9 cellular contexts compared by ENCODE assay signal in genomic region chr11:111937859-111938258, GRCh38. TPM values are rescaled to one million over a fixed set of nuclear protein-coding genes. Genes with fewer than 3 reads are reported as not detected.
DNase-seq lines count a peak whose midpoint lies in the region; ATAC-seq, FAIRE-seq and TF ChIP-seq lines count a peak whose summit lies in the region.
"Had no signal": no experiment of that assay in that cellular context is flagged by ENCODE, and none has a peak within 500 bp of the region (broad histone marks: within the 10 kb centered on the region; RNA-seq: fewer than 3 reads in every experiment).

No MANE protein-coding gene starts in this region.

- H3K9me3 ChIP-seq in ascending aorta (no peaks in the 10 kb centered on the region), right lobe of liver (no peaks in the 10 kb centered on the region), thyroid gland (no peaks in the 10 kb centered on the region)

- no peak for TF ChIP-seq CTCF in ascending aorta (IDR thresholded peaks at IDR 0.05)
- TF ChIP-seq CTCF in right lobe of liver (IDR thresholded peaks at IDR 0.05) = no peak
- TF ChIP-seq CTCF in thyroid gland (IDR thresholded peaks at IDR 0.05) = no peak

- TF ChIP-seq POLR2A in right lobe of liver (IDR thresholded peaks at IDR 0.05) (no peak), thyroid gland (IDR thresholded peaks at IDR 0.05) (no peak)

- H3K4me1 ChIP-seq in ascending aorta = peaks cover 6 to 22% of the 10 kb centered on the region in 2 donors
- H3K4me1 ChIP-seq in right lobe of liver = peaks cover 0 to 53% (median 17%) of the 10 kb centered on the region in 4 donors
- peaks cover 24 to 43% of the 10 kb centered on the region in 2 donors for H3K4me1 ChIP-seq in thyroid gland

- H3K27me3 ChIP-seq in ascending aorta = no peaks in the 10 kb centered on the region
- no peaks in the 10 kb centered on the region for H3K27me3 ChIP-seq in right lobe of liver
- no peaks in the 10 kb centered on the region for H3K27me3 ChIP-seq in thyroid gland

- no peaks in the 10 kb centered on the region for H3K9me3 Mint-ChIP-seq in T-helper 2 cell treated with Interferon-gamma antibody and Interleukin-4, amounts not matched to agents 5 μg/mL and 100 μg/mL, for 36 hours

- H3K36me3 ChIP-seq in ascending aorta (no peaks in the 10 kb centered on the region), right lobe of liver (no peaks in the 10 kb centered on the region), thyroid gland (no peaks in the 10 kb centered on the region)

- H3K4me3 ChIP-seq in ascending aorta = peak overlapping the region; percentile 85 to 86
- H3K4me3 ChIP-seq in right lobe of liver = peak overlapping the region in 2 of 3 donors; percentile 53 to 75
- H3K4me3 ChIP-seq in thyroid gland (replicated peaks in 1 of 3) = peak overlapping the region in 1 of 3 donors; percentile 59

- 52% methylated on average over 4 of the region's 7 CpGs for WGBS in right lobe of liver (ENCODE audit: insufficient coverage, low coverage, low lambda C conversion rate, missing lambda C conversion rate)
- WGBS in thyroid gland, 2 donors = 70 to 74% methylated on average over 7 of the region's 7 CpGs

- peaks cover 3% of the 10 kb centered on the region for H3K36me3 Mint-ChIP-seq in T-helper 2 cell treated with Interferon-gamma antibody and Interleukin-4, amounts not matched to agents 5 μg/mL and 100 μg/mL, for 36 hours (ENCODE audit: low read depth)

- DNase-seq in T-helper 2 cell treated with Interferon-gamma antibody and Interleukin-4, amounts not matched to agents 5 μg/mL and 100 μg/mL, for 36 hours (ENCODE audit: low spot score) = no peak
- DNase-seq in T-helper 2 cell = no peak
- DNase-seq in ascending aorta (ENCODE audit: low spot score in 2 of 2) = peak in 1 of 2 donors; percentile 62
- no peak for DNase-seq in right lobe of liver
- no peak for DNase-seq in thyroid gland
- DNase-seq in UCSD-AML1 (lab: John Stamatoyannopoulos, UW; ENCODE audit: unreplicated experiment) = no peak
- no peak for DNase-seq in frontal cortex (ENCODE audit: low spot score in 2 of 2)

- intact Hi-C loops in ascending aorta (cut with DNase I) = loop anchor here (1.0 kb wide), 1 partner anchor 7 kb away; no protein-coding TSS in a partner anchor
- intact Hi-C loops in right lobe of liver (cut with DNase I) = loop anchor here in 1 of 2 donors (10.0 kb wide), 1 partner anchor 47 kb away; no protein-coding TSS in a partner anchor
- intact Hi-C loops in thyroid gland (cut with DNase I) = loop anchor here (5.0 kb wide), 1 partner anchor 39 kb away; no protein-coding TSS in a partner anchor

- ATAC-seq in right lobe of liver (no peak), GM18907 (IDR thresholded peaks at IDR 0.05; ENCODE audit: unreplicated experiment) (no peak)

- peak overlapping the region; percentile 84 for H3K4me3 Mint-ChIP-seq in T-helper 2 cell treated with Interferon-gamma antibody and Interleukin-4, amounts not matched to agents 5 μg/mL and 100 μg/mL, for 36 hours

- H3K27ac ChIP-seq in ascending aorta (peak overlapping the region; percentile 91 to 92), right lobe of liver (peak overlapping the region in 1 of 3 donors; percentile 92), thyroid gland (peak overlapping the region in 2 of 3 donors; percentile 86 to 91)

- H3K27ac Mint-ChIP-seq in T-helper 2 cell treated with Interferon-gamma antibody and Interleukin-4, amounts not matched to agents 5 μg/mL and 100 μg/mL, for 36 hours = peak overlapping the region; percentile 81

- peaks cover 46% of the 10 kb centered on the region for H3K4me1 Mint-ChIP-seq in T-helper 2 cell treated with Interferon-gamma antibody and Interleukin-4, amounts not matched to agents 5 μg/mL and 100 μg/mL, for 36 hours (ENCODE audit: low read depth)

- no peak for FAIRE-seq in frontal cortex (lab: Jason Lieb, UNC)

- no peaks in the 10 kb centered on the region for H3K27me3 Mint-ChIP-seq in T-helper 2 cell treated with Interferon-gamma antibody and Interleukin-4, amounts not matched to agents 5 μg/mL and 100 μg/mL, for 36 hours (ENCODE audit: low read depth)

RNA-seq across cellular contexts. Expression of gene DIXDC1, which starts 0.7 kb away (rescaled TPM):
- 48.9 TPM for total RNA-seq in ascending aorta
- total RNA-seq in right lobe of liver = 10 to 100 TPM in 1 of 6 experiments, 1 to 10 TPM in 5; 4.5 to 10.4 (median 8.0) TPM
- total RNA-seq in thyroid gland = 10 to 100 TPM; 30.5 to 41.3 (median 38.2) TPM
- 70.5 TPM for total RNA-seq in frontal cortex

RNA-seq across cellular contexts. Expression of gene C11orf52, which starts 19.1 kb away (rescaled TPM):
- total RNA-seq in ascending aorta (not detected), right lobe of liver (10 to 100 TPM in 4 of 6 experiments, 1 to 10 TPM in 2; 6.4 to 12.6 (median 10.3) TPM), thyroid gland (10 to 100 TPM; 21.7 to 33.4 (median 24.9) TPM), frontal cortex (not detected)

RNA-seq across cellular contexts. Expression of gene HSPB2, which starts 25.3 kb away (rescaled TPM):
- total RNA-seq in ascending aorta (not detected), right lobe of liver (under 1 TPM in 2 of 6 experiments, not detected in 4; 0.20 to 0.49 TPM), thyroid gland (under 1 TPM in 1 of 4 donors, not detected in 3; 0.22 TPM), frontal cortex (0.82 TPM)
- total RNA-seq: dermis microvascular lymphatic vessel endothelial cell had no signal

RNA-seq across cellular contexts. Expression of gene CRYAB, which starts 26.3 kb away (rescaled TPM):
- total RNA-seq in ascending aorta (288 TPM), right lobe of liver (10 to 100 TPM in 2 of 6 experiments, 1 to 10 TPM in 4; 3.6 to 10.5 (median 6.7) TPM), thyroid gland (100 to 1,000 TPM; 174 to 350 (median 250) TPM), frontal cortex (6.5 TPM)

RNA-seq across cellular contexts. Expression of gene CFAP68, which starts 58.5 kb away (rescaled TPM):
- total RNA-seq in ascending aorta (not detected), right lobe of liver (10 to 100 TPM; 10.6 to 22.9 (median 15.7) TPM), thyroid gland (10 to 100 TPM; 24.7 to 47.1 (median 38.0) TPM), frontal cortex (15.1 TPM)
